8 cellular contexts compared by ENCODE assay signal in genomic region chr20:44909872-44910689, GRCh38. TPM values are rescaled to one million over a fixed set of nuclear protein-coding genes. Genes with fewer than 3 reads are reported as not detected.
DNase-seq lines count a peak whose midpoint lies in the region; ATAC-seq and TF ChIP-seq lines count a peak whose summit lies in the region.

Gene PABPC1L (plus strand): TSS chr20:44910060. CDS start chr20:44910144, 84 bp downstream.

- H4K8ac ChIP-seq in mesendoderm (ENCODE audit: low read depth, low read length), result peak within 1 kb of the TSS; percentile 57

- H3K79me2 ChIP-seq in mesendoderm (ENCODE audit: control insufficient read depth, insufficient read depth, low read length), result peaks cover 2% of the 10 kb centered on the region

- H3K4ac ChIP-seq in mesendoderm (ENCODE audit: low read depth, low read length), result peak within 1 kb of the TSS; percentile 58

- no peak for DNase-seq in AG04450 (ENCODE audit: low read depth, low spot score)
- DNase-seq in NCI-H82 (lab: John Stamatoyannopoulos, UW), result peak; percentile 90
- peak; percentile 27 to 72 for DNase-seq in activated CD8-positive, alpha-beta memory T cell treated with anti-CD3 and anti-CD28 coated beads for 1 hour (ENCODE audit: extremely low read depth in 1 of 2, low read depth in 1 of 2)
- peak; percentile 45 to 59 (median 53) for DNase-seq in effector memory CD8-positive, alpha-beta T cell
- peak; percentile 93 for DNase-seq in mesendoderm
- peak; percentile 50 for DNase-seq in stimulated activated CD8-positive, alpha-beta memory T cell treated with anti-CD3 and anti-CD28 coated beads, Interleukin-15, amount 100 ng/mL, for 24 hours (ENCODE audit: low read depth)

- peaks cover 41% of the 10 kb centered on the region for H3K36me3 Mint-ChIP-seq in effector memory CD8-positive, alpha-beta T cell (ENCODE audit: insufficient read depth)

- H3K4me1 ChIP-seq in mesendoderm (ENCODE audit: control insufficient read depth, low read depth, low read length), result peaks cover 6% of the 10 kb centered on the region

- peak within 1 kb of the TSS; percentile 13 for H2BK5ac ChIP-seq in mesendoderm (ENCODE audit: low read length)

- no peaks in the 10 kb centered on the region for H3K9me3 Mint-ChIP-seq in effector memory CD8-positive, alpha-beta T cell

- H2AK5ac ChIP-seq in mesendoderm (ENCODE audit: low read length), result no peak within 1 kb of the TSS

- WGBS in mesendoderm (ENCODE audit: extremely low coverage, insufficient coverage, low lambda C conversion rate), result no CpG with 5 or more reads among the region's 61 CpGs

- no peak within 1 kb of the TSS for H2BK120ac ChIP-seq in mesendoderm (ENCODE audit: low read depth, low read length)

- peak within 1 kb of the TSS; percentile 95 for H3K4me2 ChIP-seq in mesendoderm (ENCODE audit: low read length)

- peaks cover 6% of the 10 kb centered on the region for H3K79me1 ChIP-seq in mesendoderm (ENCODE audit: low read length)

- H3K27me3 ChIP-seq in AG04450 (ENCODE audit: control insufficient read depth, insufficient read depth, low read length) (no peaks in the 10 kb centered on the region), mesendoderm (ENCODE audit: insufficient read depth, low read length, poor library complexity) (no peaks in the 10 kb centered on the region)

- H3K27me3 Mint-ChIP-seq in effector memory CD8-positive, alpha-beta T cell, result no peaks in the 10 kb centered on the region

- peaks cover 5 to 14% of the 10 kb centered on the region in 2 donors for H3K4me1 Mint-ChIP-seq in effector memory CD8-positive, alpha-beta T cell (ENCODE audit: low read depth in 2 of 2)

- no peaks in the 10 kb centered on the region for H3K9me3 ChIP-seq in AG04450 (ENCODE audit: control insufficient read depth, insufficient read depth, low read length)

- H3K36me3 ChIP-seq in mesendoderm (ENCODE audit: control insufficient read depth, insufficient read depth, low read length), result peaks cover 10% of the 10 kb centered on the region

- peak within 1 kb of the TSS; percentile 94 for H3K56ac ChIP-seq in mesendoderm (ENCODE audit: low read length)

- H3K23ac ChIP-seq in mesendoderm (ENCODE audit: low read length), result peak within 1 kb of the TSS; percentile 69

- peak within 1 kb of the TSS; percentile 67 to 77 for H3K27ac Mint-ChIP-seq in effector memory CD8-positive, alpha-beta T cell

- peak within 1 kb of the TSS; percentile 90 for H3K9ac ChIP-seq in mesendoderm (ENCODE audit: low read length)

- H3K4me3 ChIP-seq in AG04450 (ENCODE audit: low read depth, low read length) (peak within 1 kb of the TSS; percentile 79), mesendoderm (ENCODE audit: low read length) (peak within 1 kb of the TSS; percentile 82)

- H4K5ac ChIP-seq in mesendoderm (ENCODE audit: low read length), result no peak within 1 kb of the TSS

- POLR2A ChIA-PET in AG04450 (lab: Yijun Ruan, JAX), result interaction anchor here (0.6 to 1.4 kb wide), 4 partner anchors 8 to 435 kb away, joined by 3 read pairs; partner anchors contain the start of genes TOMM34 and TTPAL

- H3K27ac ChIP-seq in AG04450 (ENCODE audit: low read depth, low read length) (no peak within 1 kb of the TSS), mesendoderm (ENCODE audit: low read depth, low read length) (peak within 1 kb of the TSS; percentile 56)

- peak within 1 kb of the TSS; percentile 96 for H3K18ac ChIP-seq in mesendoderm (ENCODE audit: low read length)

- no peak within 1 kb of the TSS for H2BK15ac ChIP-seq in mesendoderm (replicated peaks; ENCODE audit: low read depth)

- ATAC-seq in GM19023 (IDR thresholded peaks at IDR 0.05; ENCODE audit: unreplicated experiment), result peak; percentile 88
- ATAC-seq in HG03280 (IDR thresholded peaks at IDR 0.05; ENCODE audit: unreplicated experiment), result peak; percentile 90
- ATAC-seq in effector memory CD8-positive, alpha-beta T cell (replicated peaks), result peak; percentile 97

- H3K4me3 Mint-ChIP-seq in effector memory CD8-positive, alpha-beta T cell, result peak within 1 kb of the TSS; percentile 84 to 85

- TF ChIP-seq CTCF in AG04450 (IDR thresholded peaks at IDR 0.05; ENCODE audit: low read depth, low read length), result no peak

- CTCF ChIA-PET in AG04450 (lab: Charles Lee), result interaction anchor here (0.6 to 2.3 kb wide), 2 partner anchors 22 to 102 kb away, joined by 4 to 7 read pairs; no protein-coding TSS in a partner anchor

RNA-seq across cellular contexts. Expression of gene PABPC1L, which starts in this region (rescaled TPM):
- 20.7 and 25.9 TPM in 2 replicates for polyA plus RNA-seq in AG04450 (2011; rRNA removed)
- polyA minus RNA-seq in AG04450 (2011; rRNA and poly(A)+ RNA removed), result 13.9 and 14.2 TPM in 2 replicates
- 35.6 TPM for polyA plus RNA-seq in mesendoderm (2013, experiment 1 of 2)
- 37.3 TPM for polyA plus RNA-seq in mesendoderm (2013, experiment 2 of 2)
